In the genomic region with DNA sequence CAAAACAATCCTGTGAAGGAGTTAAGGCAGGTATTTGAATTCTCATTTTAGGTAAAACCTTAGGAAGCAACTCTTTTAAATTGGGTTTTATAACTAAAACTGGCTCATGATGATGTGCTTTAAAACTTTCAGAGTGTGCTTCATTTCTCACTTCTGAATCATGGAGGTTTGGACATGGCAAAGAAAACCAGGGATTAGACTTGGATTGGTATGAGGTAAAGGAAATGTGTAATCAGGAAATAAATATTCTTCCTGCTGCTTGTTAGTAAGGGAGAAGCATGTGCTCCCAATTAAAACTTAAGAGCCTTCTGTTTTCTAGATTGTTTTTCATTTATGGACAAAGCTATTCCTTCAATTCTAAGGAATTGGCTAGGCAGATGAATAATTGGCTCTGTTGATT, we compare ENCODE assay signal across 20 cellular contexts. TPM values are rescaled to one million over a fixed set of nuclear protein-coding genes. Genes with fewer than 3 reads are reported as not detected.
A peak's percentile ranks its signal among the peaks of the same experiment; 100 is the strongest.
DNase-seq lines count a peak whose midpoint lies in the region; ATAC-seq and TF ChIP-seq lines count a peak whose summit lies in the region.
"Had no signal": no experiment of that assay in that cellular context is flagged by ENCODE, and none has a peak within 500 bp of the region (broad histone marks: within the 10 kb centered on the region; RNA-seq: fewer than 3 reads in every experiment).

No MANE protein-coding gene starts in this region.

- H3K27me3 Mint-ChIP-seq in CD8-positive, alpha-beta memory T cell, result no peaks in the 10 kb centered on the region
- H3K27me3 Mint-ChIP-seq: activated CD4-positive, alpha-beta memory T cell treated with anti-CD3 and anti-CD28 coated beads for 36 hours; brain; CD4-positive, CD25-positive, alpha-beta regulatory T cell; effector memory CD8-positive, alpha-beta T cell; naive thymus-derived CD4-positive, alpha-beta T cell had no signal

- H3K36me3 Mint-ChIP-seq in CD8-positive, alpha-beta memory T cell, result peaks cover 0 to 21% (median 16%) of the 10 kb centered on the region in 3 donors
- H3K36me3 Mint-ChIP-seq: brain had no signal

- H3K4me1 Mint-ChIP-seq in CD8-positive, alpha-beta memory T cell, result peaks cover 0 to 9% (median 4%) of the 10 kb centered on the region in 3 donors
- H3K4me1 Mint-ChIP-seq: brain had no signal

- no peak overlapping the region for H3K27ac Mint-ChIP-seq in CD8-positive, alpha-beta memory T cell
- H3K27ac Mint-ChIP-seq: activated CD4-positive, alpha-beta memory T cell treated with anti-CD3 and anti-CD28 coated beads for 36 hours; CD4-positive, CD25-positive, alpha-beta regulatory T cell; effector memory CD8-positive, alpha-beta T cell had no signal

- H3K27me3 ChIP-seq in RWPE2 (ENCODE audit: insufficient read depth, poor library complexity, severe bottlenecking) (no peaks in the 10 kb centered on the region), psoas muscle (ENCODE audit: insufficient read depth in 3 of 3, low read length in 2 of 3) (no peaks in the 10 kb centered on the region)
- no peaks in the 10 kb centered on the region for H3K27me3 ChIP-seq in CD8-positive, alpha-beta memory T cell (ENCODE audit: insufficient read depth, low read length, poor library complexity, severe bottlenecking)
- H3K27me3 ChIP-seq: right atrium auricular region had no signal

- no peaks in the 10 kb centered on the region for H3K9me3 ChIP-seq in RWPE2 (ENCODE audit: severe bottlenecking)
- no peaks in the 10 kb centered on the region for H3K9me3 ChIP-seq in psoas muscle
- no peaks in the 10 kb centered on the region for H3K9me3 ChIP-seq in CD8-positive, alpha-beta memory T cell (ENCODE audit: low read length)
- H3K9me3 ChIP-seq: right atrium auricular region had no signal

- DNase-seq in Daoy (ENCODE audit: low read depth) (peak; percentile 12), RWPE2 (ENCODE audit: low spot score) (no peak), epithelial cell of prostate (ENCODE audit: low read depth, low spot score) (no peak), psoas muscle (no peak), Ammon's horn (ENCODE audit: low spot score) (no peak)
- no peak for DNase-seq in activated CD4-positive, alpha-beta T cell treated with anti-CD3 and anti-CD28 coated beads for 4 hours
- no peak for DNase-seq in CD8-positive, alpha-beta memory T cell
- no peak for DNase-seq in stimulated activated CD4-positive, alpha-beta T cell treated with anti-CD3 and anti-CD28 coated beads, Interleukin-12 subunit alpha, Interleukin-12 subunit beta, amount 100 ng/mL, for 4 hours
- DNase-seq: activated CD4-positive, alpha-beta memory T cell treated with anti-CD3 and anti-CD28 coated beads for 36 hours; CD4-positive, CD25-positive, alpha-beta regulatory T cell; effector memory CD8-positive, alpha-beta T cell; left colon; naive thymus-derived CD4-positive, alpha-beta T cell; NCI-H2029; NCI-H774; stimulated activated CD4-positive, alpha-beta T cell treated with anti-CD3 and anti-CD28 coated beads, Interleukin-2, amount 100 ng/mL, for 48 hours had no signal

- no peak overlapping the region for H3K4me3 Mint-ChIP-seq in CD8-positive, alpha-beta memory T cell
- H3K4me3 Mint-ChIP-seq: activated CD4-positive, alpha-beta memory T cell treated with anti-CD3 and anti-CD28 coated beads for 36 hours; brain; CD4-positive, CD25-positive, alpha-beta regulatory T cell; effector memory CD8-positive, alpha-beta T cell; naive thymus-derived CD4-positive, alpha-beta T cell had no signal

- no peaks in the 10 kb centered on the region for H3K9me3 Mint-ChIP-seq in CD8-positive, alpha-beta memory T cell
- H3K9me3 Mint-ChIP-seq: activated CD4-positive, alpha-beta memory T cell treated with anti-CD3 and anti-CD28 coated beads for 36 hours; brain; effector memory CD8-positive, alpha-beta T cell; naive thymus-derived CD4-positive, alpha-beta T cell had no signal

- CTCF ChIA-PET in CD8-positive, alpha-beta memory T cell (lab: Charles Lee), result no interaction called here

- POLR2A ChIA-PET in CD8-positive, alpha-beta memory T cell (lab: Charles Lee), result no interaction called here

- intact Hi-C loops in psoas muscle (cut with DNase I), result no loop called here

- H3K27ac ChIP-seq in RWPE2 (ENCODE audit: poor library complexity, severe bottlenecking) (peak overlapping the region; percentile 11), epithelial cell of prostate (peak overlapping the region; percentile 35), psoas muscle (peak overlapping the region; percentile 48)
- H3K27ac ChIP-seq in CD8-positive, alpha-beta memory T cell (ENCODE audit: low read depth, low read length), result no peak overlapping the region
- H3K27ac ChIP-seq: right atrium auricular region, RWPE1 had no signal

- H3K36me3 ChIP-seq in RWPE2 (ENCODE audit: low read depth) (no peaks in the 10 kb centered on the region), psoas muscle (ENCODE audit: insufficient read depth in 1 of 2, low read depth in 1 of 2) (peaks cover 0 to 12% of the 10 kb centered on the region in 2 donors)
- H3K36me3 ChIP-seq in CD8-positive, alpha-beta memory T cell (ENCODE audit: insufficient read depth, low read length), result no peaks in the 10 kb centered on the region

- no peak overlapping the region for H3K4me3 ChIP-seq in RWPE2 (ENCODE audit: severe bottlenecking)
- H3K4me3 ChIP-seq in psoas muscle, result no peak overlapping the region
- no peak overlapping the region for H3K4me3 ChIP-seq in CD8-positive, alpha-beta memory T cell (ENCODE audit: low read length)
- H3K4me3 ChIP-seq: right atrium auricular region had no signal

- H3K4me1 ChIP-seq in RWPE2 (ENCODE audit: insufficient read depth, poor library complexity, severe bottlenecking) (peaks cover 8% of the 10 kb centered on the region), psoas muscle (peaks cover 20% of the 10 kb centered on the region)
- H3K4me1 ChIP-seq in CD8-positive, alpha-beta memory T cell (ENCODE audit: insufficient read depth, low read length), result no peaks in the 10 kb centered on the region

- TF ChIP-seq CTCF in RWPE2 (IDR thresholded peaks at IDR 0.05; ENCODE audit: poor library complexity, severe bottlenecking) (no peak), psoas muscle (IDR thresholded peaks at IDR 0.05) (no peak)

- ATAC-seq in RWPE2 (ENCODE audit: low read depth) (peak; percentile 55; the same call in 2 of the 3 replicates), psoas muscle (no peak)
- ATAC-seq: effector memory CD8-positive, alpha-beta T cell; HCT116; left colon; naive thymus-derived CD4-positive, alpha-beta T cell had no signal

RNA-seq across cellular contexts. Expression of a gene that starts 57.4 kb away (rescaled TPM):
- total RNA-seq in Daoy (2014; rRNA removed; shearing (Covaris generic)), result 11.5 TPM in 2 replicates
- 1 to 10 TPM; 3.2 to 4.3 (median 3.6) TPM for total RNA-seq in psoas muscle
- polyA plus RNA-seq in psoas muscle, result 10 to 100 TPM in 1 of 3 donors, 1 to 10 TPM in 2; 2.0 to 11.5 (median 2.3) TPM
- 10 to 100 TPM; 19.4 to 20.1 TPM for total RNA-seq in CD8-positive, alpha-beta memory T cell
- polyA plus RNA-seq in CD8-positive, alpha-beta memory T cell, result 15.3 TPM
